ENCODE assay signal across 7 cellular contexts in genomic region chr10:45671300-45671699, GRCh38. TPM values are rescaled to one million over a fixed set of nuclear protein-coding genes. Genes with fewer than 3 reads are reported as not detected.
DNase-seq lines count a peak whose midpoint lies in the region; ATAC-seq and TF ChIP-seq lines count a peak whose summit lies in the region.
"Not testable (repeated sequence)": the region's sequence is repeated elsewhere in the genome, so short reads cannot be mapped to it uniquely, and the experiment has no call there.

No MANE protein-coding gene starts in this region.

- CTCF ChIA-PET in CD8-positive, alpha-beta memory T cell (lab: Charles Lee) = interaction anchor here (1.0 to 1.7 kb wide), 5 partner anchors 16 to 209 kb away, joined by 3 to 10 read pairs (median 3); no protein-coding TSS in a partner anchor
- CTCF ChIA-PET in activated CD4-positive, alpha-beta T cell treated with anti-CD3 and anti-CD28 coated beads, Interleukin-2, amount 10 ng/mL, durations not matched to agents 7 days and 5 days (lab: Charles Lee) = interaction anchor here (0.6 to 2.6 kb wide), 5 partner anchors 11 to 364 kb away, joined by 3 to 12 read pairs (median 5); no protein-coding TSS in a partner anchor

- in situ Hi-C loops in astrocyte of the spinal cord (cut with HindIII; ENCODE audit: low sequenced_read_pairs) = not testable (repeated sequence)

- H3K36me3 ChIP-seq in CD8-positive, alpha-beta memory T cell (ENCODE audit: insufficient read depth, low read length); Loucy (ENCODE audit: insufficient read depth, low read length); mesodermal cell (ENCODE audit: control insufficient read depth, insufficient read depth, low read length); psoas muscle (ENCODE audit: insufficient read depth in 1 of 2, low read depth in 1 of 2): not testable (repeated sequence)

- not testable (repeated sequence) for ATAC-seq in psoas muscle

- H3K9ac ChIP-seq in Loucy (ENCODE audit: low read depth, low read length, poor library complexity, severe bottlenecking) = not testable (repeated sequence)

- not testable (repeated sequence) for H3K9me2 ChIP-seq in Loucy (replicated peaks; ENCODE audit: low read depth, low read length)

- peak overlapping the region; percentile 80 for H3K4me3 ChIP-seq in CD8-positive, alpha-beta memory T cell (ENCODE audit: low read length)
- H3K4me3 ChIP-seq in Loucy (ENCODE audit: low read length, poor library complexity, severe bottlenecking) (peak overlapping the region; percentile 79), astrocyte of the spinal cord (ENCODE audit: low read depth, low read length) (peak overlapping the region; percentile 89), fibroblast of mammary gland (ENCODE audit: control insufficient read depth, low read depth, low read length) (peak overlapping the region; percentile 72), mesodermal cell (ENCODE audit: extremely low read depth, insufficient read depth, low read length, poor library complexity, severe bottlenecking) (peak overlapping the region; percentile 64), psoas muscle (peak overlapping the region; percentile 94)

- peak overlapping the region; percentile 70 for H3K4me2 ChIP-seq in Loucy (ENCODE audit: low read depth, low read length, poor library complexity, severe bottlenecking)

- H3K36me3 Mint-ChIP-seq in CD8-positive, alpha-beta memory T cell; activated CD4-positive, alpha-beta T cell treated with anti-CD3 and anti-CD28 coated beads, Interleukin-2, amount 10 ng/mL, durations not matched to agents 7 days and 5 days (ENCODE audit: low read depth): not testable (repeated sequence)

- 67 to 100% methylated on average over 1 of the region's 4 CpGs for WGBS in mesodermal cell (ENCODE audit: insufficient coverage in 2 of 2), 2 experiments
- WGBS in psoas muscle, 3 donors = 89 to 93% (median 92%) methylated on average over 4 of the region's 4 CpGs

- peaks cover 37 to 59% (median 46%) of the 10 kb centered on the region in 3 donors for H3K4me1 Mint-ChIP-seq in CD8-positive, alpha-beta memory T cell
- peaks cover 35% of the 10 kb centered on the region for H3K4me1 Mint-ChIP-seq in activated CD4-positive, alpha-beta T cell treated with anti-CD3 and anti-CD28 coated beads, Interleukin-2, amount 10 ng/mL, durations not matched to agents 7 days and 5 days

- not testable (repeated sequence) for H4K20me1 ChIP-seq in Loucy (ENCODE audit: insufficient read depth, low read length, poor library complexity, severe bottlenecking)

- H3K79me2 ChIP-seq in Loucy (ENCODE audit: insufficient read depth, low read length) = not testable (repeated sequence)

- not testable (repeated sequence) for DNase-seq in CD8-positive, alpha-beta memory T cell; activated CD4-positive, alpha-beta T cell treated with anti-CD3 and anti-CD28 coated beads, Interleukin-2, amount 10 ng/mL, durations not matched to agents 7 days and 5 days; astrocyte of the spinal cord (ENCODE audit: low read depth, low spot score); fibroblast of mammary gland (ENCODE audit: low read depth); psoas muscle

- intact Hi-C loops in psoas muscle (cut with DNase I) = loop anchor here (5.0 to 10.0 kb wide), 4 partner anchors 79 to 666 kb away; partner anchors contain the start of gene ZNF22 (in 1 of the 2)

- not testable (repeated sequence) for H3F3A ChIP-seq in Loucy (ENCODE audit: low read depth)

- H3K4me3 Mint-ChIP-seq in CD8-positive, alpha-beta memory T cell = peak overlapping the region; percentile 88 to 93 (median 92)
- peak overlapping the region; percentile 84 for H3K4me3 Mint-ChIP-seq in activated CD4-positive, alpha-beta T cell treated with anti-CD3 and anti-CD28 coated beads, Interleukin-2, amount 10 ng/mL, durations not matched to agents 7 days and 5 days

- peaks cover 11% of the 10 kb centered on the region for H3K4me1 ChIP-seq in CD8-positive, alpha-beta memory T cell (ENCODE audit: insufficient read depth, low read length)
- not testable (repeated sequence) for H3K4me1 ChIP-seq in Loucy (ENCODE audit: insufficient read depth, low read length, poor library complexity, severe bottlenecking); mesodermal cell (ENCODE audit: control insufficient read depth, insufficient read depth, low read length, poor library complexity, severe bottlenecking); psoas muscle

- not testable (repeated sequence) for H3K9me3 Mint-ChIP-seq in CD8-positive, alpha-beta memory T cell; activated CD4-positive, alpha-beta T cell treated with anti-CD3 and anti-CD28 coated beads, Interleukin-2, amount 10 ng/mL, durations not matched to agents 7 days and 5 days

- H3K27me3 Mint-ChIP-seq in CD8-positive, alpha-beta memory T cell; activated CD4-positive, alpha-beta T cell treated with anti-CD3 and anti-CD28 coated beads, Interleukin-2, amount 10 ng/mL, durations not matched to agents 7 days and 5 days: not testable (repeated sequence)

- H2AFZ ChIP-seq in Loucy (ENCODE audit: low read length) = not testable (repeated sequence)

- H3K9me3 ChIP-seq in CD8-positive, alpha-beta memory T cell (ENCODE audit: low read length); Loucy (ENCODE audit: insufficient read depth, low read depth, low read length); mesodermal cell (ENCODE audit: control insufficient read depth, low read length); psoas muscle: not testable (repeated sequence)

- TF ChIP-seq CTCF in Loucy (conservative IDR thresholded peaks at IDR 0.05; ENCODE audit: low read length); astrocyte of the spinal cord (IDR thresholded peaks at IDR 0.05; ENCODE audit: low read depth, low read length); fibroblast of mammary gland (conservative IDR thresholded peaks at IDR 0.05; ENCODE audit: control insufficient read depth, insufficient read depth, low read depth, low read length); psoas muscle (IDR thresholded peaks at IDR 0.05): not testable (repeated sequence)

- POLR2A ChIA-PET in CD8-positive, alpha-beta memory T cell (lab: Charles Lee) = interaction anchor here (0.6 kb wide), 1 partner anchor 54 kb away, joined by 3 read pairs; no protein-coding TSS in a partner anchor
- POLR2A ChIA-PET in activated CD4-positive, alpha-beta T cell treated with anti-CD3 and anti-CD28 coated beads, Interleukin-2, amount 10 ng/mL, durations not matched to agents 7 days and 5 days (lab: Charles Lee) = not testable (repeated sequence)

- H3K27ac Mint-ChIP-seq in CD8-positive, alpha-beta memory T cell = peak overlapping the region in 5 of 8 donors; percentile 51 to 93 (median 87)
- peak overlapping the region; percentile 88 for H3K27ac Mint-ChIP-seq in activated CD4-positive, alpha-beta T cell treated with anti-CD3 and anti-CD28 coated beads, Interleukin-2, amount 10 ng/mL, durations not matched to agents 7 days and 5 days

- not testable (repeated sequence) for H3K27me3 ChIP-seq in CD8-positive, alpha-beta memory T cell (ENCODE audit: insufficient read depth, low read length, poor library complexity, severe bottlenecking); Loucy (ENCODE audit: insufficient read depth, low read length, poor library complexity, severe bottlenecking); psoas muscle (ENCODE audit: insufficient read depth in 3 of 3, low read length in 2 of 3)

- not testable (repeated sequence) for H3K27ac ChIP-seq in CD8-positive, alpha-beta memory T cell (ENCODE audit: low read depth, low read length); mesodermal cell (ENCODE audit: low read depth, low read length, severe bottlenecking); psoas muscle

RNA-seq across cellular contexts. Expression of gene ZFAND4, which starts 1.3 kb away (rescaled TPM):
- 10 to 100 TPM; 11.0 to 11.7 TPM for total RNA-seq in CD8-positive, alpha-beta memory T cell
- 21.1 TPM for polyA plus RNA-seq in CD8-positive, alpha-beta memory T cell
- total RNA-seq in activated CD4-positive, alpha-beta T cell treated with anti-CD3 and anti-CD28 coated beads, Interleukin-2, amount 10 ng/mL, durations not matched to agents 7 days and 5 days = 10 to 100 TPM; 16.5 to 18.5 TPM
- polyA plus RNA-seq in mesodermal cell (2013, experiment 1 of 2) = 6.4 TPM
- polyA plus RNA-seq in mesodermal cell (2013, experiment 2 of 2) = 5.8 TPM
- 1 to 10 TPM; 4.2 to 7.2 (median 6.5) TPM for total RNA-seq in psoas muscle
- 1 to 10 TPM; 2.4 to 6.5 (median 3.6) TPM for polyA plus RNA-seq in psoas muscle

RNA-seq across cellular contexts. Expression of gene WASHC2C, which starts 55.8 kb away (rescaled TPM):
- total RNA-seq in CD8-positive, alpha-beta memory T cell = 10 to 100 TPM; 23.4 to 23.6 TPM
- polyA plus RNA-seq in CD8-positive, alpha-beta memory T cell = 41.1 TPM
- 10 to 100 TPM; 69.9 to 72.7 TPM for total RNA-seq in activated CD4-positive, alpha-beta T cell treated with anti-CD3 and anti-CD28 coated beads, Interleukin-2, amount 10 ng/mL, durations not matched to agents 7 days and 5 days
- polyA plus RNA-seq in mesodermal cell (2013, experiment 1 of 2) = 27.3 TPM
- 26.9 TPM for polyA plus RNA-seq in mesodermal cell (2013, experiment 2 of 2)
- 10 to 100 TPM; 10.8 to 21.8 (median 16.3) TPM for total RNA-seq in psoas muscle
- polyA plus RNA-seq in psoas muscle = 10 to 100 TPM; 10.0 to 19.8 (median 10.8) TPM
